Comparison of ENCODE assay signal across 8 cellular contexts in genomic region chr1:182392045-182393028, GRCh38. TPM values are rescaled to one million over a fixed set of nuclear protein-coding genes. Genes with fewer than 3 reads are reported as not detected.
DNase-seq lines count a peak whose midpoint lies in the region; ATAC-seq, FAIRE-seq and TF ChIP-seq lines count a peak whose summit lies in the region.

No MANE protein-coding gene starts in this region.

- peak overlapping the region; percentile 93 to 96 for H3K4me3 Mint-ChIP-seq in stimulated activated naive B cell treated with anti-CD40 and anti-IgM and Interleukin-4, amounts not matched to agents 10 μg/mL and 1 μg/mL and 100 μg/mL, for 72 hours

- DNase-seq in COLO668 (lab: John Stamatoyannopoulos, UW; ENCODE audit: unreplicated experiment), result peak; percentile 82
- DNase-seq in LHCN-M2 (ENCODE audit: low read depth), result peak; percentile 54
- DNase-seq in SW480 (ENCODE audit: low spot score), result peak; percentile 21
- peak; percentile 47 for DNase-seq in colonic mucosa
- DNase-seq in lower leg skin (ENCODE audit: low spot score in 2 of 2), result peak in 1 of 2 donors; percentile 60
- no peak for DNase-seq in stimulated activated naive B cell treated with anti-CD40 and anti-IgM and Interleukin-4, amounts not matched to agents 10 μg/mL and 1 μg/mL and 100 μg/mL, for 72 hours
- DNase-seq in urothelium cell line (ENCODE audit: low spot score), result no peak

- peaks cover 7 to 9% of the 10 kb centered on the region in 2 donors for H3K36me3 Mint-ChIP-seq in stimulated activated naive B cell treated with anti-CD40 and anti-IgM and Interleukin-4, amounts not matched to agents 10 μg/mL and 1 μg/mL and 100 μg/mL, for 72 hours

- peak; percentile 20 for ATAC-seq in GM21515 (IDR thresholded peaks at IDR 0.05; ENCODE audit: unreplicated experiment)
- peak in 1 of 2 donors; percentile 20 for ATAC-seq in stimulated activated naive B cell treated with anti-CD40 and anti-IgM and Interleukin-4, amounts not matched to agents 10 μg/mL and 1 μg/mL and 100 μg/mL, for 72 hours (replicated peaks)

- H3K27me3 ChIP-seq in colonic mucosa, result no peaks in the 10 kb centered on the region

- FAIRE-seq in urothelium cell line (lab: Jason Lieb, UNC), result no peak

- H3K27ac Mint-ChIP-seq in stimulated activated naive B cell treated with anti-CD40 and anti-IgM and Interleukin-4, amounts not matched to agents 10 μg/mL and 1 μg/mL and 100 μg/mL, for 72 hours, result peak overlapping the region; percentile 37

- H3K27me3 Mint-ChIP-seq in stimulated activated naive B cell treated with anti-CD40 and anti-IgM and Interleukin-4, amounts not matched to agents 10 μg/mL and 1 μg/mL and 100 μg/mL, for 72 hours, result peaks cover 3 to 5% of the 10 kb centered on the region in 2 donors

- no peaks in the 10 kb centered on the region for H3K9me3 Mint-ChIP-seq in stimulated activated naive B cell treated with anti-CD40 and anti-IgM and Interleukin-4, amounts not matched to agents 10 μg/mL and 1 μg/mL and 100 μg/mL, for 72 hours

- 20% methylated on average over 44 to 47 of the region's 47 CpGs for WGBS in lower leg skin, 2 donors

- H3K4me3 ChIP-seq in colonic mucosa (peak overlapping the region; percentile 80), lower leg skin (ENCODE audit: low read depth, poor library complexity, severe bottlenecking) (peak overlapping the region; percentile 77)

- TF ChIP-seq CTCF in colonic mucosa (IDR thresholded peaks at IDR 0.05), result no peak
- TF ChIP-seq CTCF in lower leg skin (IDR thresholded peaks at IDR 0.05), result no peak

- no peak for TF ChIP-seq POLR2A in lower leg skin (IDR thresholded peaks at IDR 0.05)

- intact Hi-C loops in colonic mucosa (cut with DNase I), result no loop called here
- intact Hi-C loops in lower leg skin (cut with DNase I; ENCODE audit: low total_unique reads), result no loop called here

- H3K27ac ChIP-seq in colonic mucosa, result peak overlapping the region; percentile 98

- no peaks in the 10 kb centered on the region for H3K36me3 ChIP-seq in colonic mucosa

- no peaks in the 10 kb centered on the region for H3K9me3 ChIP-seq in colonic mucosa

- no peaks in the 10 kb centered on the region for H3K4me1 ChIP-seq in colonic mucosa

- peaks cover 32 to 37% of the 10 kb centered on the region in 2 donors for H3K4me1 Mint-ChIP-seq in stimulated activated naive B cell treated with anti-CD40 and anti-IgM and Interleukin-4, amounts not matched to agents 10 μg/mL and 1 μg/mL and 100 μg/mL, for 72 hours

- peak overlapping the region; percentile 96 for H3K9ac ChIP-seq in colonic mucosa (ENCODE audit: low read depth in 2 of 2, low read length in 2 of 2)

RNA-seq across cellular contexts. Expression of gene GLUL, which starts 0.7 kb away (rescaled TPM):
- total RNA-seq in LHCN-M2 (2014; rRNA removed) (314 and 387 TPM in 2 replicates), colonic mucosa (100 to 1,000 TPM; 343 to 428 TPM), lower leg skin (1,000 to 10,000 TPM in 3 of 4 donors, 100 to 1,000 TPM in 1; 962 to 2,018 (median 1,391) TPM)
- 122 TPM for polyA plus RNA-seq in LHCN-M2 (2012)

RNA-seq across cellular contexts. Expression of gene TEDDM1, which starts 8.1 kb away (rescaled TPM):
- total RNA-seq in LHCN-M2 (2014; rRNA removed) (not detected in 2 replicates), colonic mucosa (not detected), lower leg skin (not detected)
- 0.02 TPM for polyA plus RNA-seq in LHCN-M2 (2012)

RNA-seq across cellular contexts. Expression of gene RGSL1, which starts 57.6 kb away (rescaled TPM):
- total RNA-seq in LHCN-M2 (2014; rRNA removed) (not detected in 2 replicates), colonic mucosa (not detected), lower leg skin (not detected)
- polyA plus RNA-seq in LHCN-M2 (2012), result not detected

Comparison
In these comparisons a context has a peak if more than half of its experiments do, and no peak if none do; other contexts are left out.
1. DNase-seq: peak in COLO668 (single experiment), LHCN-M2 (single experiment), SW480 (single experiment) and colonic mucosa (single experiment); none in stimulated activated naive B cell treated with anti-CD40 and anti-IgM and Interleukin-4, amounts not matched to agents 10 μg/mL and 1 μg/mL and 100 μg/mL, for 72 hours (single experiment) and urothelium cell line (single experiment).